ENCODE assay signal across 22 cellular contexts in genomic region chr15:69663982-69664381, GRCh38.
A peak's percentile ranks its signal among the peaks of the same experiment; 100 is the strongest.
DNase-seq lines count a peak whose midpoint lies in the region; ATAC-seq, FAIRE-seq and TF ChIP-seq lines count a peak whose summit lies in the region.
"Had no signal": no experiment of that assay in that cellular context is flagged by ENCODE, and none has a peak within 500 bp of the region (broad histone marks: within the 10 kb centered on the region; RNA-seq: fewer than 3 reads in every experiment).

No MANE protein-coding gene starts in this region.

- intact Hi-C loops in kidney (cut with DNase I) = no loop called here

- ATAC-seq in RWPE2 (ENCODE audit: low read depth) = no peak
- ATAC-seq: HCT116, HepG2 had no signal

- H4K20me1 ChIP-seq in neural progenitor cell (ENCODE audit: low read depth) = no peaks in the 10 kb centered on the region

- H3K4me3 Mint-ChIP-seq in neural progenitor cell = no peak overlapping the region
- H3K4me3 Mint-ChIP-seq: CD4-positive, alpha-beta T cell had no signal

- H3K79me2 ChIP-seq in neural progenitor cell (ENCODE audit: low read depth) = no peaks in the 10 kb centered on the region

- H3F3A ChIP-seq in neural progenitor cell (ENCODE audit: low read depth) = no peaks in the 10 kb centered on the region

- no peak overlapping the region for H3K4me2 ChIP-seq in neural progenitor cell
- H3K4me2 ChIP-seq: A549 had no signal

- H3K9me3 ChIP-seq in RWPE2 (ENCODE audit: severe bottlenecking) (no peaks in the 10 kb centered on the region), neural progenitor cell (ENCODE audit: low read depth) (no peaks in the 10 kb centered on the region), kidney (ENCODE audit: control insufficient read depth in 1 of 2, low read length in 2 of 2) (no peaks in the 10 kb centered on the region)
- H3K9me3 ChIP-seq: A549, Caco-2 had no signal

- TF ChIP-seq CTCF in RWPE2 (IDR thresholded peaks at IDR 0.05; ENCODE audit: poor library complexity, severe bottlenecking) = no peak
- TF ChIP-seq CTCF in neural progenitor cell (IDR thresholded peaks at IDR 0.05) = no peak
- TF ChIP-seq CTCF in kidney (IDR thresholded peaks at IDR 0.05; ENCODE audit: borderline replicate concordance, extremely low read depth, insufficient read depth) = no peak

- no peak overlapping the region for H3K27ac Mint-ChIP-seq in neural progenitor cell
- H3K27ac Mint-ChIP-seq: CD4-positive, alpha-beta T cell had no signal

- H3K4me1 ChIP-seq in RWPE2 (ENCODE audit: insufficient read depth, poor library complexity, severe bottlenecking) (no peaks in the 10 kb centered on the region), neural progenitor cell (peaks cover 10% of the 10 kb centered on the region), kidney (ENCODE audit: control insufficient read depth in 1 of 2, insufficient read depth in 1 of 2, low read depth in 1 of 2, low read length in 2 of 2) (peaks cover 0 to 3% of the 10 kb centered on the region in 2 donors)
- H3K4me1 ChIP-seq: A549, Caco-2 had no signal

- H2AFZ ChIP-seq in neural progenitor cell (replicated peaks) = no peak overlapping the region

- no peak for TF ChIP-seq POLR2A in GM12891 (IDR thresholded peaks at IDR 0.05; ENCODE audit: low read depth, low read length)

- H3K36me3 ChIP-seq in RWPE2 (ENCODE audit: low read depth) = no peaks in the 10 kb centered on the region
- no peaks in the 10 kb centered on the region for H3K36me3 ChIP-seq in neural progenitor cell
- no peaks in the 10 kb centered on the region for H3K36me3 ChIP-seq in kidney (ENCODE audit: control insufficient read depth in 1 of 2, insufficient read depth in 2 of 2, low read length in 2 of 2)

- no peak overlapping the region for H3K27ac ChIP-seq in RWPE2 (ENCODE audit: poor library complexity, severe bottlenecking)
- no peak overlapping the region for H3K27ac ChIP-seq in neural progenitor cell
- no peak overlapping the region for H3K27ac ChIP-seq in kidney (ENCODE audit: low read depth in 2 of 2, low read length in 2 of 2)
- H3K27ac ChIP-seq: 22Rv1, A549, C4-2B had no signal

- H3K4me1 Mint-ChIP-seq in neural progenitor cell = peaks cover 23% of the 10 kb centered on the region

- H3K4me3 ChIP-seq in RWPE2 (ENCODE audit: severe bottlenecking) = no peak overlapping the region
- H3K4me3 ChIP-seq in neural progenitor cell = no peak overlapping the region
- no peak overlapping the region for H3K4me3 ChIP-seq in kidney (ENCODE audit: low read length in 2 of 2)
- H3K4me3 ChIP-seq: A549 had no signal

- H3K9me3 Mint-ChIP-seq in neural progenitor cell = no peaks in the 10 kb centered on the region
- H3K9me3 Mint-ChIP-seq: CD4-positive, alpha-beta T cell had no signal

- peak in 2 of 3 experiments; percentile 37 to 78 for DNase-seq in NCI-H1417 (lab: John Stamatoyannopoulos, UW)
- DNase-seq in NCI-H1417 treated with DMSO at 0.1 percent for 48 hours (lab: John Stamatoyannopoulos, UW) = no peak
- no peak for DNase-seq in GM12891 (ENCODE audit: insufficient read length, low spot score)
- DNase-seq in RWPE2 (ENCODE audit: low spot score) = peak; percentile 35
- DNase-seq in mesenteric fat pad (ENCODE audit: low spot score) = peak; percentile 11
- DNase-seq in neural progenitor cell (ENCODE audit: low spot score) = no peak
- DNase-seq in NCI-H82 (lab: John Stamatoyannopoulos, UW) = no peak
- DNase-seq in kidney = no peak
- DNase-seq: AML-193; Caco-2; CD4-positive, alpha-beta T cell; GOT3; H7 had no signal

- H3K27me3 Mint-ChIP-seq in neural progenitor cell (ENCODE audit: insufficient read depth, low read depth) = peaks cover 8% of the 10 kb centered on the region
- H3K27me3 Mint-ChIP-seq: CD4-positive, alpha-beta T cell had no signal

- H3K9ac ChIP-seq in neural progenitor cell = no peak overlapping the region
- H3K9ac ChIP-seq in kidney (ENCODE audit: low read length in 2 of 2) = no peak overlapping the region

- FAIRE-seq in GM12891 (lab: Jason Lieb, UNC) (peak; percentile 26), kidney (lab: Jason Lieb, UNC) (no peak)
- FAIRE-seq: A549, D721Med, G401.6, GM12892, GM18507, HepG2 had no signal

- H3K27me3 ChIP-seq in RWPE2 (ENCODE audit: insufficient read depth, poor library complexity, severe bottlenecking) = no peaks in the 10 kb centered on the region
- no peaks in the 10 kb centered on the region for H3K27me3 ChIP-seq in neural progenitor cell

- no peaks in the 10 kb centered on the region for H3K36me3 Mint-ChIP-seq in neural progenitor cell

TF ChIP-seq in GM12891, 5 proteins besides CTCF, POLR2A, EP300 and RAD21:
- TF ChIP-seq POU2F2 (IDR thresholded peaks at IDR 0.05; ENCODE audit: low read depth, low read length) (no peak), TAF1 (IDR thresholded peaks at IDR 0.05; ENCODE audit: low read depth, low read length) (no peak), POLR2AphosphoS5 (IDR thresholded peaks at IDR 0.05; ENCODE audit: low read depth, low read length) (no peak), SPI1 (IDR thresholded peaks at IDR 0.05; ENCODE audit: low read depth, low read length) (no peak), PAX5 (IDR thresholded peaks at IDR 0.05; ENCODE audit: insufficient read depth, low read length, severe bottlenecking) (no peak)
TF ChIP-seq in GM12891: peak in this region for 0.

Comparison
In these comparisons a context has a peak if more than half of its experiments do, and no peak if none do; other contexts are left out.
1. DNase-seq: peak in NCI-H1417 (2 of 3), RWPE2 (single experiment) and mesenteric fat pad (single experiment); none in NCI-H1417 treated with DMSO at 0.1 percent for 48 hours (single experiment), GM12891 (single experiment), neural progenitor cell (single experiment), NCI-H82 (single experiment) and kidney (single experiment).